8 cellular contexts compared by ENCODE assay signal in genomic region chrX:130174051-130174704, GRCh38. TPM values are rescaled to one million over a fixed set of nuclear protein-coding genes. Genes with fewer than 3 reads are reported as not detected.
A peak's percentile ranks its signal among the peaks of the same experiment; 100 is the strongest.
DNase-seq lines count a peak whose midpoint lies in the region; ATAC-seq, FAIRE-seq and TF ChIP-seq lines count a peak whose summit lies in the region.

No MANE protein-coding gene starts in this region.

- FAIRE-seq in RCC 7860 (lab: Jason Lieb, UNC): peak; percentile 76

- DNase-seq in RCC 7860 (ENCODE audit: low spot score) (peak; percentile 23), esophagus muscularis mucosa (ENCODE audit: extremely low spot score) (no peak), ovary (peak in 3 of 5 donors; percentile 24 to 42 (median 29)), NCI-H2029 (lab: John Stamatoyannopoulos, UW) (no peak), NCI-H446 (lab: John Stamatoyannopoulos, UW) (no peak), NCI-H2107 treated with DMSO at 0.1 percent for 48 hours (lab: John Stamatoyannopoulos, UW; ENCODE audit: unreplicated experiment) (no peak)

- TF ChIP-seq EP300 in esophagus muscularis mucosa (IDR thresholded peaks at IDR 0.05) (no peak), ovary (IDR thresholded peaks at IDR 0.05) (no peak)

- H3K36me3 ChIP-seq in DOHH2 (ENCODE audit: control insufficient read depth, low read length) (peaks cover 56% of the 10 kb centered on the region), esophagus muscularis mucosa (no peaks in the 10 kb centered on the region), ovary (no peaks in the 10 kb centered on the region)

- H3K79me2 ChIP-seq in DOHH2 (ENCODE audit: control insufficient read depth, low read length): peaks cover 79% of the 10 kb centered on the region

- TF ChIP-seq POLR2A in esophagus muscularis mucosa (IDR thresholded peaks at IDR 0.05; ENCODE audit: low read depth) (no peak), ovary (IDR thresholded peaks at IDR 0.05) (no peak), GM18505 (IDR thresholded peaks at IDR 0.05; ENCODE audit: borderline replicate concordance, extremely low read depth, insufficient read depth, insufficient read length) (no peak)

- peaks cover 66% of the 10 kb centered on the region for H3K4me1 ChIP-seq in DOHH2 (ENCODE audit: control insufficient read depth, low read length)
- H3K4me1 ChIP-seq in esophagus muscularis mucosa: peaks cover 0 to 32% (median 31%) of the 10 kb centered on the region in 4 donors
- no peaks in the 10 kb centered on the region for H3K4me1 ChIP-seq in ovary (ENCODE audit: insufficient read depth)

- H3K4me2 ChIP-seq in DOHH2 (ENCODE audit: low read length): peak overlapping the region; percentile 94

- H3K9me2 ChIP-seq in DOHH2 (replicated peaks; ENCODE audit: control insufficient read depth, low read length): no peaks in the 10 kb centered on the region

- WGBS in esophagus muscularis mucosa: 56% methylated on average over 10 of the region's 10 CpGs
- WGBS in ovary, 3 donors: 46 to 50% (median 50%) methylated on average over 10 of the region's 10 CpGs

- ATAC-seq in GM18505 (IDR thresholded peaks at IDR 0.05; ENCODE audit: unreplicated experiment): no peak

- TF ChIP-seq CTCF in DOHH2 (IDR thresholded peaks at IDR 0.05; ENCODE audit: low read depth, low read length, poor library complexity, severe bottlenecking) (no peak), esophagus muscularis mucosa (IDR thresholded peaks at IDR 0.05) (no peak), ovary (IDR thresholded peaks at IDR 0.05) (no peak)

- H3F3A ChIP-seq in DOHH2 (ENCODE audit: control insufficient read depth, insufficient read depth): peaks cover 17% of the 10 kb centered on the region

- H3K27ac ChIP-seq in DOHH2 (ENCODE audit: low read depth, low read length) (peak overlapping the region; percentile 89), esophagus muscularis mucosa (replicated peaks in 1 of 4) (peak overlapping the region; percentile 49 to 58 (median 52)), ovary (peak overlapping the region in 1 of 2 donors; percentile 36)

- H3K9me3 ChIP-seq in DOHH2 (ENCODE audit: control insufficient read depth, insufficient read depth, low read length) (no peaks in the 10 kb centered on the region), esophagus muscularis mucosa (no peaks in the 10 kb centered on the region), ovary (no peaks in the 10 kb centered on the region)

- H3K27me3 ChIP-seq in DOHH2 (ENCODE audit: control insufficient read depth, low read length) (no peaks in the 10 kb centered on the region), esophagus muscularis mucosa (peaks cover 0 to 7% (median 0%) of the 10 kb centered on the region in 4 donors), ovary (no peaks in the 10 kb centered on the region)

- no peaks in the 10 kb centered on the region for H4K20me1 ChIP-seq in DOHH2 (ENCODE audit: control insufficient read depth, insufficient read depth, low read depth, low read length)

- H3K4me3 ChIP-seq in DOHH2 (ENCODE audit: low read length) (peak overlapping the region; percentile 81), esophagus muscularis mucosa (no peak overlapping the region), ovary (no peak overlapping the region)

- intact Hi-C loops in esophagus muscularis mucosa (cut with DNase I): loop anchor here (5.0 kb wide), 1 partner anchor 52 kb away; no protein-coding TSS in a partner anchor
- intact Hi-C loops in ovary (cut with DNase I): loop anchor here (5.0 to 10.0 kb wide), 3 partner anchors 62 to 92 kb away; partner anchors contain the start of gene ELF4 (in 1 of the 4)

RNA-seq across cellular contexts. Expression of gene RAB33A, which starts 2.4 kb away (rescaled TPM):
- total RNA-seq in esophagus muscularis mucosa (1 to 10 TPM in 1 of 4 donors, under 1 TPM in 2, not detected in 1; 0.23 to 1.3 (median 0.91) TPM), ovary (1 to 10 TPM in 4 of 7 donors, under 1 TPM in 3; 0.24 to 3.3 (median 2.0) TPM)
- 1 to 10 TPM; 1.3 to 1.8 TPM for polyA plus RNA-seq in ovary

RNA-seq across cellular contexts. Expression of gene AIFM1, which starts 8.5 kb away (rescaled TPM):
- total RNA-seq in esophagus muscularis mucosa: 10 to 100 TPM; 15.9 to 23.4 (median 21.6) TPM
- 10 to 100 TPM in 6 of 7 donors, 1 to 10 TPM in 1; 5.2 to 25.6 (median 20.5) TPM for total RNA-seq in ovary
- 10 to 100 TPM; 11.7 to 51.4 TPM for polyA plus RNA-seq in ovary

Comparison
In these comparisons a context has a peak if more than half of its experiments do, and no peak if none do; other contexts are left out.
1. DNase-seq: peak in RCC 7860 (single experiment) and ovary (3 of 5); none in esophagus muscularis mucosa (single experiment), NCI-H2029 (single experiment), NCI-H446 (0 of 2) and NCI-H2107 treated with DMSO at 0.1 percent for 48 hours (single experiment).